Comparison of ENCODE assay signal across 27 cellular contexts in genomic region chr5:13552361-13552760, GRCh38.
"Had no signal": no experiment of that assay in that cellular context is flagged by ENCODE, and none has a peak within 500 bp of the region (broad histone marks: within the 10 kb centered on the region; RNA-seq: fewer than 3 reads in every experiment).

No MANE protein-coding gene starts in this region.

- H3K27me3 ChIP-seq: esophagus squamous epithelium, heart right ventricle, left lung, ovary, right lobe of liver, testis, tibial nerve, upper lobe of left lung had no signal

- ATAC-seq: effector memory CD8-positive, alpha-beta T cell; heart right ventricle; left cardiac atrium; left lung; mucosa of descending colon; right lobe of liver; stimulated activated naive CD8-positive, alpha-beta T cell treated with anti-CD3 and anti-CD28 coated beads, Interleukin-15, Interleukin-2, amounts not matched to agents 100 U/mL and 50 U/mL, for 24 hours had no signal

- H3K4me3 Mint-ChIP-seq: effector memory CD8-positive, alpha-beta T cell; mesothelial cell of epicardium; naive B cell; nephron had no signal

- DNase-seq: cortex of kidney; effector memory CD8-positive, alpha-beta T cell; erythroblast; esophagus squamous epithelium; foreskin melanocyte; glutamatergic neuron; heart right ventricle; hippocampal formation; left cardiac atrium; left lung; mesenchymal stem cell; mucosa of descending colon; naive B cell; occipital lobe; ovary; right lobe of liver; small intestine; stimulated activated CD4-positive, alpha-beta T cell treated with anti-CD3 and anti-CD28 coated beads, Interleukin-15, amount 100 ng/mL, for 24 hours; stimulated activated CD4-positive, alpha-beta T cell treated with anti-CD3 and anti-CD28 coated beads, Interleukin-4, amount 100 ng/mL, for 1 hour; stimulated activated CD8-positive, alpha-beta memory T cell treated with anti-CD3 and anti-CD28 coated beads, Interleukin-4, amount 100 ng/mL, for 48 hours; stimulated activated naive CD8-positive, alpha-beta T cell treated with anti-CD3 and anti-CD28 coated beads, Interleukin-15, Interleukin-2, amounts not matched to agents 100 U/mL and 50 U/mL, for 24 hours; substantia nigra; testis; upper lobe of left lung had no signal

- H3K4me3 ChIP-seq: esophagus squamous epithelium, heart right ventricle, left lung, mucosa of descending colon, ovary, right lobe of liver, testis, tibial nerve, upper lobe of left lung had no signal

- H3K9me3 Mint-ChIP-seq: mesothelial cell of epicardium, nephron had no signal

- H3K9me3 ChIP-seq: esophagus squamous epithelium, mucosa of descending colon, ovary, right lobe of liver, testis, tibial nerve, upper lobe of left lung had no signal

- H3K4me1 Mint-ChIP-seq: mesothelial cell of epicardium, naive B cell, nephron had no signal

- H3K36me3 ChIP-seq: esophagus squamous epithelium, heart right ventricle, left lung, ovary, right lobe of liver, tibial nerve, upper lobe of left lung had no signal

- H3K4me1 ChIP-seq: esophagus squamous epithelium, heart right ventricle, left lung, right lobe of liver, testis, tibial nerve, upper lobe of left lung had no signal

- H3K27ac Mint-ChIP-seq: effector memory CD8-positive, alpha-beta T cell; mesothelial cell of epicardium; naive B cell; nephron had no signal

- H3K27ac ChIP-seq: esophagus squamous epithelium, heart right ventricle, left lung, ovary, right lobe of liver, testis, tibial nerve, upper lobe of left lung had no signal

- H3K36me3 Mint-ChIP-seq: mesothelial cell of epicardium, naive B cell had no signal

- H3K27me3 Mint-ChIP-seq: effector memory CD8-positive, alpha-beta T cell; naive B cell had no signal
